1 cellular context compared by ENCODE assay signal in the genomic region with DNA sequence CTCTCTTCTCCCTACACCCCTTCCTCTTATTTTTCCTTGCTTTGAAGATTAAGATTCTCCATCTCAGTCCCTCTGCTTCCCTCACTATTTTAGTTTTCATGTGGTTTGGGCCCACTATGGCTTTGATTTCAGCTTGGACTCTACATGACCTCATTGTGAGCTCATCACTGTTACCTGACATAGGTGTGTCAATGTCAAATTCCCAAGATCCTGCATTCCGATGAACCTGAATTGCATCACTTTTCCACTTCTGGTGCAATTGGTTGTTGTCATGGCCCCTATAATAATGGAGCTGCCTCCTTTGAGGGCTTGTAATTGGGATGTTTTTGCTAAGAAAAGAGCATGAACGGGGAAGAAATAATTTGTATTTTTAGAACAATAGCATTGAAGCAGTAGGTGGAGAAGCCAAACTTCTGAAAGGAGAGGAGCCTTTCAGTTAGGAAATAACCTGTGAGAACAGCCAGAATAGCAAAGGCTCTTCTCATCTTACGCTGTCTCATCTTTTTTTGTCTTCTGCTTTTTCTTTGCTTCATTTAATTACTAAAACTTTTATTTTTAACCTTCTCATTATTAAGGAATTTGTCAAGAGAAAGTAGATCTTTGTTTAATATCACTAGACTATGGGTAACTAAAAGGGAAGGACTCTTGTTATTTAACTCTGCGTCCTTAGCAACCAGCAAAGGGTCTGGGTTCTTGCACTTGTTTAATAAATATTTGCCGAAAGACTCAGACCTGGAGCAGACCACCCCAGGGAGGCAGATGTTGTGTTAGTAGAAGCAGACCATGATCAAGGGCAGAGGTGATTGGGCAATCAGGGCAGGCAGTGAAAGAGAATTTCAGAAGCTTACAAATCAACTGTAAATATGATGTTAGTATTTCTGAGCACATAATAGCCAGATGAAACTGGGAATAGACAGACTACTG.
TF ChIP-seq lines count a peak whose summit lies in the region.

No MANE protein-coding gene starts in this region.

TF ChIP-seq in GM23338, 12 proteins besides CTCF, POLR2A, EP300 and RAD21 (continued from another document):
- TF ChIP-seq, protein P1, sequence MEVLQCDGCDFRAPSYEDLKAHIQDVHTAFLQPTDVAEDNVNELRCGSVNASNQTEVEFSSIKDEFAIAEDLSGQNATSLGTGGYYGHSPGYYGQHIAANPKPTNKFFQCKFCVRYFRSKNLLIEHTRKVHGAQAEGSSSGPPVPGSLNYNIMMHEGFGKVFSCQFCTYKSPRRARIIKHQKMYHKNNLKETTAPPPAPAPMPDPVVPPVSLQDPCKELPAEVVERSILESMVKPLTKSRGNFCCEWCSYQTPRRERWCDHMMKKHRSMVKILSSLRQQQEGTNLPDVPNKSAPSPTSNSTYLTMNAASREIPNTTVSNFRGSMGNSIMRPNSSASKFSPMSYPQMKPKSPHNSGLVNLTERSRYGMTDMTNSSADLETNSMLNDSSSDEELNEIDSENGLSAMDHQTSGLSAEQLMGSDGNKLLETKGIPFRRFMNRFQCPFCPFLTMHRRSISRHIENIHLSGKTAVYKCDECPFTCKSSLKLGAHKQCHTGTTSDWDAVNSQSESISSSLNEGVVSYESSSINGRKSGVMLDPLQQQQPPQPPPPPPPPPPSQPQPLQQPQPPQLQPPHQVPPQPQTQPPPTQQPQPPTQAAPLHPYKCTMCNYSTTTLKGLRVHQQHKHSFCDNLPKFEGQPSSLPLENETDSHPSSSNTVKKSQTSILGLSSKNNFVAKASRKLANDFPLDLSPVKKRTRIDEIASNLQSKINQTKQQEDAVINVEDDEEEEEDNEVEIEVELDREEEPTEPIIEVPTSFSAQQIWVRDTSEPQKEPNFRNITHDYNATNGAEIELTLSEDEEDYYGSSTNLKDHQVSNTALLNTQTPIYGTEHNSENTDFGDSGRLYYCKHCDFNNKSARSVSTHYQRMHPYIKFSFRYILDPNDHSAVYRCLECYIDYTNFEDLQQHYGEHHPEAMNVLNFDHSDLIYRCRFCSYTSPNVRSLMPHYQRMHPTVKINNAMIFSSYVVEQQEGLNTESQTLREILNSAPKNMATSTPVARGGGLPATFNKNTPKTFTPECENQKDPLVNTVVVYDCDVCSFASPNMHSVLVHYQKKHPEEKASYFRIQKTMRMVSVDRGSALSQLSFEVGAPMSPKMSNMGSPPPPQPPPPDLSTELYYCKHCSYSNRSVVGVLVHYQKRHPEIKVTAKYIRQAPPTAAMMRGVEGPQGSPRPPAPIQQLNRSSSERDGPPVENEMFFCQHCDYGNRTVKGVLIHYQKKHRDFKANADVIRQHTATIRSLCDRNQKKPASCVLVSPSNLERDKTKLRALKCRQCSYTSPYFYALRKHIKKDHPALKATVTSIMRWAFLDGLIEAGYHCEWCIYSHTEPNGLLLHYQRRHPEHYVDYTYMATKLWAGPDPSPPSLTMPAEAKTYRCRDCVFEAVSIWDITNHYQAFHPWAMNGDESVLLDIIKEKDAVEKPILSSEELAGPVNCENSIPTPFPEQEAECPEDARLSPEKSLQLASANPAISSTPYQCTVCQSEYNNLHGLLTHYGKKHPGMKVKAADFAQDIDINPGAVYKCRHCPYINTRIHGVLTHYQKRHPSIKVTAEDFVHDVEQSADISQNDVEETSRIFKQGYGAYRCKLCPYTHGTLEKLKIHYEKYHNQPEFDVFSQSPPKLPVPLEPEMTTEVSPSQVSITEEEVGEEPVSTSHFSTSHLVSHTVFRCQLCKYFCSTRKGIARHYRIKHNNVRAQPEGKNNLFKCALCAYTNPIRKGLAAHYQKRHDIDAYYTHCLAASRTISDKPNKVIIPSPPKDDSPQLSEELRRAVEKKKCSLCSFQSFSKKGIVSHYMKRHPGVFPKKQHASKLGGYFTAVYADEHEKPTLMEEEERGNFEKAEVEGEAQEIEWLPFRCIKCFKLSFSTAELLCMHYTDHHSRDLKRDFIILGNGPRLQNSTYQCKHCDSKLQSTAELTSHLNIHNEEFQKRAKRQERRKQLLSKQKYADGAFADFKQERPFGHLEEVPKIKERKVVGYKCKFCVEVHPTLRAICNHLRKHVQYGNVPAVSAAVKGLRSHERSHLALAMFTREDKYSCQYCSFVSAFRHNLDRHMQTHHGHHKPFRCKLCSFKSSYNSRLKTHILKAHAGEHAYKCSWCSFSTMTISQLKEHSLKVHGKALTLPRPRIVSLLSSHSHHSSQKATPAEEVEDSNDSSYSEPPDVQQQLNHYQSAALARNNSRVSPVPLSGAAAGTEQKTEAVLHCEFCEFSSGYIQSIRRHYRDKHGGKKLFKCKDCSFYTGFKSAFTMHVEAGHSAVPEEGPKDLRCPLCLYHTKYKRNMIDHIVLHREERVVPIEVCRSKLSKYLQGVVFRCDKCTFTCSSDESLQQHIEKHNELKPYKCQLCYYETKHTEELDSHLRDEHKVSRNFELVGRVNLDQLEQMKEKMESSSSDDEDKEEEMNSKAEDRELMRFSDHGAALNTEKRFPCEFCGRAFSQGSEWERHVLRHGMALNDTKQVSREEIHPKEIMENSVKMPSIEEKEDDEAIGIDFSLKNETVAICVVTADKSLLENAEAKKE (CRISPR knock-in tag; IDR thresholded peaks at IDR 0.05) = no peak
